7 cellular contexts compared by ENCODE assay signal in the genomic region with DNA sequence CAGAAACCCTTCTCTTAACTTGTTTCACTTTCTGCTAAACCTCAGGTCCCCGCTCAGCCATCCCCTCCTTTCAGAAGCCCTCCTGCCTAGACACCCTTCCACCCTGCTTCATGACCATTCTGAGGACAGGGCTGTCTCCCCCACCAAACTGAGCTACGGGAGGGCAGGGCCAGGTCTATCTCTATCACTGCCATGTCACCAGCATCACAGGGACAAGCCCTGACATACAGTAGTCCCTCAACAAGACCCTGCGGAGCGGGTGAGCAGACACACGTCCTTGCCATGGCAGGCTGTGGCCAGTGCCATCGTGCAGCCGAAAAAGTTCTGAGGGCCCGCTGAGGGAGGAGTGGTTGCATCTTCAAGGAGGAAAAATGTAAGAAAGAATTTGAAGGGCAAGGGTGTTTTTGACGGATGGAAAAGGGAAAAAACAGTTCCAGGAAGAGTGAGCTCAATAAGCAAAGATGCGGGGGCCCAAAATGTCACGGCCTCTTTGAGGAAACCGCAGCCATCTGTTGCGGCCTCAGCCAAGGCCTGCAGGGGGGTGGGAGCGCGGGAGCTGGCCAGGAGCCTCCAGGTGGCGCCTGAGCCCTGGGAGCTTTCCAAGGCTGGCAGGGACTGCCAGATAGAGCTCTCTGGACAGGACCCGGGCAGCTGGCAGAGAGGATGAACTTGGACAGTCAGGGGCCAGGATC. TPM values are rescaled to one million over a fixed set of nuclear protein-coding genes. Genes with fewer than 3 reads are reported as not detected.
DNase-seq lines count a peak whose midpoint lies in the region; ATAC-seq lines count a peak whose summit lies in the region.
"Had no signal": no experiment of that assay in that cellular context is flagged by ENCODE, and none has a peak within 500 bp of the region (broad histone marks: within the 10 kb centered on the region; RNA-seq: fewer than 3 reads in every experiment).

No MANE protein-coding gene starts in this region.

- H3K27ac ChIP-seq in mesenchymal stem cell (ENCODE audit: low read length, poor library complexity, severe bottlenecking): no peak overlapping the region

- no peak overlapping the region for H3K23ac ChIP-seq in mesenchymal stem cell (ENCODE audit: low read length in 2 of 2)

- peak overlapping the region; percentile 5 to 37 for H3K18ac ChIP-seq in mesenchymal stem cell (ENCODE audit: low read depth in 1 of 2, low read length in 2 of 2)

- H3K9me3 ChIP-seq in mesenchymal stem cell (ENCODE audit: control insufficient read depth, low read length): no peaks in the 10 kb centered on the region

- H4K8ac ChIP-seq in mesenchymal stem cell (ENCODE audit: low read length): peak overlapping the region; percentile 70

- no peak overlapping the region for H3K4me3 ChIP-seq in mesenchymal stem cell (ENCODE audit: insufficient read depth in 1 of 2, low read depth in 1 of 2, low read length in 2 of 2)

- DNase-seq in Daoy (ENCODE audit: low read depth): peak; percentile 74
- DNase-seq in NCI-H1105 (lab: John Stamatoyannopoulos, UW): peak; percentile 54
- peak; percentile 54 for DNase-seq in activated naive CD4-positive, alpha-beta T cell treated with anti-CD3 and anti-CD28 coated beads, Interleukin-2, amount 50 U/mL, for 16 hours
- DNase-seq in mesenchymal stem cell: peak; percentile 73
- no peak for DNase-seq in DMS114 treated with DMSO at 0.1 percent for 48 hours (lab: John Stamatoyannopoulos, UW; ENCODE audit: unreplicated experiment)

- no peak overlapping the region for H3K4me2 ChIP-seq in mesenchymal stem cell (ENCODE audit: low read length, poor library complexity, severe bottlenecking)

- 37% methylated on average over 17 of the region's 17 CpGs for WGBS in mesenchymal stem cell

- no peak overlapping the region for H2AFZ ChIP-seq in mesenchymal stem cell (ENCODE audit: low read depth, low read length)

- no peak overlapping the region for H2AK5ac ChIP-seq in mesenchymal stem cell (ENCODE audit: low read length, severe bottlenecking)

- H2BK12ac ChIP-seq in mesenchymal stem cell (ENCODE audit: low read length in 2 of 2): peak overlapping the region; percentile 13 to 88

- peak overlapping the region; percentile 2 for H3K9ac ChIP-seq in mesenchymal stem cell (ENCODE audit: low read length)

- peaks cover 3% of the 10 kb centered on the region for H3K4me1 ChIP-seq in mesenchymal stem cell (ENCODE audit: control insufficient read depth, insufficient read depth, low read depth, low read length)

- peak overlapping the region; percentile 92 for H4K91ac ChIP-seq in mesenchymal stem cell (ENCODE audit: low read length)

- H3K27me3 ChIP-seq in mesenchymal stem cell (ENCODE audit: control insufficient read depth in 1 of 2, insufficient read depth in 1 of 2, low read length in 2 of 2): peaks cover 0 to 15% of the 10 kb centered on the region in 2 experiments

- no peaks in the 10 kb centered on the region for H3K36me3 ChIP-seq in mesenchymal stem cell (ENCODE audit: control insufficient read depth in 1 of 2, insufficient read depth in 2 of 2, low read depth in 1 of 2, low read length in 2 of 2)

- peak overlapping the region in 1 of 2 experiments; percentile 24 for H3K4ac ChIP-seq in mesenchymal stem cell (ENCODE audit: low read depth in 1 of 2, low read length in 2 of 2)

- H2BK120ac ChIP-seq in mesenchymal stem cell (ENCODE audit: low read depth, low read length): peak overlapping the region; percentile 52

- H3K79me1 ChIP-seq in mesenchymal stem cell (replicated peaks; ENCODE audit: low read length, poor library complexity, severe bottlenecking): no peaks in the 10 kb centered on the region

- ATAC-seq in HG03108 (IDR thresholded peaks at IDR 0.05; ENCODE audit: unreplicated experiment): no peak

- no peak overlapping the region for H2BK5ac ChIP-seq in mesenchymal stem cell (ENCODE audit: low read depth, low read length, poor library complexity, severe bottlenecking)

- no peak overlapping the region for H3K14ac ChIP-seq in mesenchymal stem cell (ENCODE audit: low read length in 2 of 2)

- no peak overlapping the region for H2BK15ac ChIP-seq in mesenchymal stem cell (ENCODE audit: low read depth, poor library complexity, severe bottlenecking)

RNA-seq across cellular contexts. Expression of a gene that starts 8.1 kb away (rescaled TPM):
- total RNA-seq in Daoy (2014; rRNA removed; shearing (Covaris generic)): 0.12 and 0.34 TPM in 2 replicates
- 20.7 TPM for polyA plus RNA-seq in mesenchymal stem cell (2013, experiment 1 of 2)
- polyA plus RNA-seq in mesenchymal stem cell (2013, experiment 2 of 2): 19.9 TPM

RNA-seq across cellular contexts. Expression of a gene that starts 15.6 kb away (rescaled TPM):
- total RNA-seq in Daoy (2014; rRNA removed; shearing (Covaris generic)): 137 and 163 TPM in 2 replicates
- polyA plus RNA-seq in mesenchymal stem cell (2013, experiment 1 of 2): 253 TPM
- 257 TPM for polyA plus RNA-seq in mesenchymal stem cell (2013, experiment 2 of 2)

RNA-seq across cellular contexts. Expression of a gene that starts 19.2 kb away (rescaled TPM):
- not detected in 2 replicates for total RNA-seq in Daoy (2014; rRNA removed; shearing (Covaris generic))
- not detected for polyA plus RNA-seq in mesenchymal stem cell (2013, experiment 1 of 2)
- 1.3 TPM for polyA plus RNA-seq in mesenchymal stem cell (2013, experiment 2 of 2)
- total RNA-seq: urinary bladder had no signal
- polyA plus RNA-seq: urinary bladder had no signal

RNA-seq across cellular contexts. Expression of a gene that starts 44.2 kb away (rescaled TPM):
- total RNA-seq in Daoy (2014; rRNA removed; shearing (Covaris generic)): 0.30 and 0.91 TPM in 2 replicates
- 25.9 TPM for polyA plus RNA-seq in mesenchymal stem cell (2013, experiment 1 of 2)
- polyA plus RNA-seq in mesenchymal stem cell (2013, experiment 2 of 2): 26.2 TPM
